1 cellular context compared by ENCODE assay signal in genomic region chr11:10285148-10285802, GRCh38.
A peak's percentile ranks its signal among the peaks of the same experiment; 100 is the strongest.
TF ChIP-seq lines count a peak whose summit lies in the region.

No MANE protein-coding gene starts in this region.

TF ChIP-seq in HepG2, 621 proteins besides CTCF, POLR2A, EP300 and RAD21 (continued from another document and continues in another):
- TF ChIP-seq ZNF282 (IDR thresholded peaks at IDR 0.05; ENCODE audit: partially characterized antibody) = no peak
- TF ChIP-seq JDP2 (CRISPR knock-in tag; IDR thresholded peaks at IDR 0.05; ENCODE audit: borderline replicate concordance) = no peak
- TF ChIP-seq HNF1B (CRISPR knock-in tag; IDR thresholded peaks at IDR 0.05) = no peak
- TF ChIP-seq GATAD2A (CRISPR knock-in tag; IDR thresholded peaks at IDR 0.05) = peak; percentile 89
- TF ChIP-seq CBX1 (IDR thresholded peaks at IDR 0.05; ENCODE audit: low read depth) = no peak
- TF ChIP-seq PATZ1 (CRISPR knock-in tag; IDR thresholded peaks at IDR 0.05) = 0 out of 2 replicates have a peak, but pooled peaks have one; percentile 31
- TF ChIP-seq ZNF580 (CRISPR knock-in tag; IDR thresholded peaks at IDR 0.05; ENCODE audit: borderline replicate concordance, low read depth) = no peak
- TF ChIP-seq TOPORS (CRISPR knock-in tag; IDR thresholded peaks at IDR 0.05) = no peak
- TF ChIP-seq ZNF790 (CRISPR knock-in tag; IDR thresholded peaks at IDR 0.05; ENCODE audit: borderline replicate concordance) = no peak
- no peak for TF ChIP-seq CREBL2 (CRISPR knock-in tag; IDR thresholded peaks at IDR 0.05; ENCODE audit: borderline replicate concordance)
- TF ChIP-seq THRA (CRISPR knock-in tag; IDR thresholded peaks at IDR 0.05; ENCODE audit: borderline replicate concordance) = no peak
- no peak for TF ChIP-seq AKAP8 (CRISPR knock-in tag; IDR thresholded peaks at IDR 0.05)
- peak; percentile 68 for TF ChIP-seq ZGPAT (CRISPR knock-in tag; IDR thresholded peaks at IDR 0.05)
- no peak for TF ChIP-seq DBP (CRISPR knock-in tag; IDR thresholded peaks at IDR 0.05; ENCODE audit: not compliant biosample characterization)
- TF ChIP-seq DRAP1 (CRISPR knock-in tag; IDR thresholded peaks at IDR 0.05) = peak; percentile 96
- TF ChIP-seq ZNF629 (CRISPR knock-in tag; conservative IDR thresholded peaks at IDR 0.05) = no peak
- no peak for TF ChIP-seq ZNF841 (CRISPR knock-in tag; IDR thresholded peaks at IDR 0.05; ENCODE audit: borderline replicate concordance)
- TF ChIP-seq MTERF4 (CRISPR knock-in tag; IDR thresholded peaks at IDR 0.05) = no peak
- peak; percentile 60 for TF ChIP-seq POLR2G (IDR thresholded peaks at IDR 0.05; ENCODE audit: low read depth, low read length)
- TF ChIP-seq ZNF430 (CRISPR knock-in tag; IDR thresholded peaks at IDR 0.05) = no peak
- TF ChIP-seq FOXK1 (CRISPR knock-in tag; IDR thresholded peaks at IDR 0.05; ENCODE audit: borderline replicate concordance, low read depth) = peak; percentile 42; the same call in 1 of the 2 replicates
- TF ChIP-seq TCF7 (IDR thresholded peaks at IDR 0.05; ENCODE audit: low read depth) = peak; percentile 36; the same call in 1 of the 2 replicates
- TF ChIP-seq ZNF609 (CRISPR knock-in tag; IDR thresholded peaks at IDR 0.05; ENCODE audit: borderline replicate concordance) = peak; percentile 70
- TF ChIP-seq AFF4 (CRISPR knock-in tag; IDR thresholded peaks at IDR 0.05) = no peak
- TF ChIP-seq NFIC (IDR thresholded peaks at IDR 0.05; ENCODE audit: low read length) = peak; percentile 69; the same call in 1 of the 2 replicates
- TF ChIP-seq TCF7L2 (IDR thresholded peaks at IDR 0.05; ENCODE audit: low read depth, low read length) = no peak
- no peak for TF ChIP-seq JUN (CRISPR knock-in tag; IDR thresholded peaks at IDR 0.05)
- no peak for TF ChIP-seq KDM1A (CRISPR knock-in tag; IDR thresholded peaks at IDR 0.05)
- TF ChIP-seq DDIT3 (CRISPR knock-in tag; IDR thresholded peaks at IDR 0.05) = no peak
- TF ChIP-seq ZNF850 (CRISPR knock-in tag; conservative IDR thresholded peaks at IDR 0.05) = no peak
- no peak for TF ChIP-seq ZNF883 (CRISPR knock-in tag; IDR thresholded peaks at IDR 0.05; ENCODE audit: not compliant biosample characterization)
- TF ChIP-seq ZNF687 (CRISPR knock-in tag; IDR thresholded peaks at IDR 0.05) = no peak
